Comparison of ENCODE assay signal across 18 cellular contexts in genomic region chrX:50622751-50623150, GRCh38.
"Had no signal": no experiment of that assay in that cellular context is flagged by ENCODE, and none has a peak within 500 bp of the region (broad histone marks: within the 10 kb centered on the region; RNA-seq: fewer than 3 reads in every experiment).

No MANE protein-coding gene starts in this region.

- H3K9me3 Mint-ChIP-seq: natural killer cell treated with Interleukin-12 subunit alpha and Interleukin-12 subunit beta and Interleukin-15 and Interleukin-18, amount 100 ng/mL, for 72 hours; neural progenitor cell; type B pancreatic cell had no signal

- H3K27ac Mint-ChIP-seq: natural killer cell treated with Interleukin-12 subunit alpha and Interleukin-12 subunit beta and Interleukin-15 and Interleukin-18, amount 100 ng/mL, for 72 hours; neural progenitor cell; type B pancreatic cell had no signal

- H3K36me3 Mint-ChIP-seq: natural killer cell treated with Interleukin-12 subunit alpha and Interleukin-12 subunit beta and Interleukin-15 and Interleukin-18, amount 100 ng/mL, for 72 hours; neural progenitor cell; type B pancreatic cell had no signal

- H3K4me1 Mint-ChIP-seq: neural progenitor cell had no signal

- H3K4me3 Mint-ChIP-seq: natural killer cell treated with Interleukin-12 subunit alpha and Interleukin-12 subunit beta and Interleukin-15 and Interleukin-18, amount 100 ng/mL, for 72 hours; neural progenitor cell; type B pancreatic cell had no signal

- DNase-seq: dorsolateral prefrontal cortex; effector CD8-positive, alpha-beta T cell; foreskin melanocyte; head of caudate nucleus; hippocampal formation; left colon; left ventricle myocardium superior; mesenchymal stem cell; midbrain; nucleus accumbens; ovary; sigmoid colon; stimulated activated CD4-positive, alpha-beta T cell treated with anti-CD3 and anti-CD28 coated beads, Interleukin-2, amount 100 ng/mL, for 24 hours; stimulated activated CD4-positive, alpha-beta T cell treated with anti-CD3 and anti-CD28 coated beads, Interleukin-4, amount 100 ng/mL, for 4 hours; stimulated activated naive CD4-positive, alpha-beta T cell treated with Interleukin-2 at 50 U/mL for 16 hours had no signal

- ATAC-seq: left colon; left ventricle myocardium superior; natural killer cell treated with Interleukin-12 subunit alpha and Interleukin-12 subunit beta and Interleukin-15 and Interleukin-18, amount 100 ng/mL, for 72 hours had no signal

- H3K27me3 Mint-ChIP-seq: type B pancreatic cell had no signal
